Comparison of ENCODE assay signal across 13 cellular contexts in the genomic region with DNA sequence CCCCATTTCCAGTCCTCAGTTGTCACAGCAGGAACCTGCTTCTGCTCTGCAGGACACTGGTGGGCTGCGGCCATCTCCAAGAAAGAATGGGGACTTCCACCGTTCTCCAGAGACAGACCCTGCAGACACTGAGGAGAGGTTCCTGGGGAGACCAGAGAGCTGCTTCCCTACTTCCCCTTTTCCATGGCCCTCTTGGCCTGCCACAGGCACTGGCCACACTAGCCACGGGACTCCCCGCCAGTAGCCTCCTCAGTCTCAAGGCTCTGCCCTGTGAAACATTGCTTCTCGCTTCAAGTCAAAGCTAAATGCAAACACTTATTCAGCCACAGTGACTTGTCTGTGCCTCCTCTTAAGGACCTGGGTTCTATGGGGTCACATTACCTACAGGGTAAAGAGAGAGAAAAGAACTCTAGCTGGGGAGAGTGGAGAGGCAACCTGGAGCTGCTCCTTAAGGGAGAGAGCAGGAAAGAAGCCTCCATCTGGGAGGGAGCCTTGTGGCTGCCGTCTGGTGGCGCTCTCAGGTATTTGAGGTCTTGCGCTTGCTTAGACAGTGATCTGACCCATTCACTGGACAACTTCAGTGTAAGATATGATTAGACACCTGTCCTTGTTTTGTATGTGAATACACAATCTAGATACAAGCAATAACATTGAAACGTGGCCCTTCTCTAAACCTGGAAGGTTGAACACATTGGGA. TPM values are rescaled to one million over a fixed set of nuclear protein-coding genes. Genes with fewer than 3 reads are reported as not detected.
DNase-seq lines count a peak whose midpoint lies in the region; ATAC-seq, FAIRE-seq and TF ChIP-seq lines count a peak whose summit lies in the region.
"Had no signal": no experiment of that assay in that cellular context is flagged by ENCODE, and none has a peak within 500 bp of the region (broad histone marks: within the 10 kb centered on the region; RNA-seq: fewer than 3 reads in every experiment).

No MANE protein-coding gene starts in this region.

- peak; percentile 80 for ATAC-seq in HG02798 (IDR thresholded peaks at IDR 0.05; ENCODE audit: poor library complexity, unreplicated experiment)
- ATAC-seq: T-helper 17 cell had no signal

- no peak for TF ChIP-seq CTCF in GM20000 (IDR thresholded peaks at IDR 0.05; ENCODE audit: extremely low read depth, missing control alignments)

- DNase-seq in COLO829 (ENCODE audit: low spot score) (peak; percentile 90), SK-MEL-5 (ENCODE audit: low read depth, low spot score) (peak; percentile 31), inferior parietal cortex (ENCODE audit: extremely low spot score) (peak; percentile 69), urothelium cell line (ENCODE audit: low spot score) (no peak), dedifferentiated amniotic fluid mesenchymal stem cell (ENCODE audit: extremely low spot score) (no peak), GM20000 (ENCODE audit: low spot score) (no peak)
- DNase-seq in stimulated activated CD4-positive, alpha-beta T cell treated with anti-CD3 and anti-CD28 coated beads, Interleukin-12 subunit alpha, Interleukin-12 subunit beta, amount 100 ng/mL, for 4 hours, result no peak
- DNase-seq: activated naive CD8-positive, alpha-beta T cell treated with anti-CD3 and anti-CD28 coated beads for 36 hours; GDM1 had no signal

- in situ Hi-C loops in SK-MEL-5 (cut with HindIII; ENCODE audit: low pct_unique_long_range_greater_than_20kb, low sequenced_read_pairs), result no loop called here

- no peak for FAIRE-seq in urothelium cell line (lab: Jason Lieb, UNC)

RNA-seq across cellular contexts. Expression of gene SLAMF8, which starts 5.4 kb away (rescaled TPM):
- not detected in 2 replicates for total RNA-seq in SK-MEL-5 (2014; rRNA removed; shearing (Covaris generic))
- polyA plus RNA-seq in SK-MEL-5 (2015; cell fraction: cytosol; rRNA removed), result 0.13 TPM in 1 of 2 replicates, not detected in the other
- not detected in 2 replicates for polyA plus RNA-seq in SK-MEL-5 (2015; cell fraction: nucleus; rRNA removed)
- total RNA-seq: fibroblast of lung had no signal
- polyA plus RNA-seq: fibroblast of lung had no signal

RNA-seq across cellular contexts. Expression of gene FCRL6, which starts 19.2 kb away (rescaled TPM):
- total RNA-seq in SK-MEL-5 (2014; rRNA removed; shearing (Covaris generic)), result not detected in 2 replicates
- not detected in 2 replicates for polyA plus RNA-seq in SK-MEL-5 (2015; cell fraction: cytosol; rRNA removed)
- polyA plus RNA-seq in SK-MEL-5 (2015; cell fraction: nucleus; rRNA removed), result 1.0 TPM in 1 of 2 replicates, not detected in the other
- total RNA-seq: activated naive CD8-positive, alpha-beta T cell treated with anti-CD3 and anti-CD28 coated beads for 36 hours; fibroblast of lung had no signal
- polyA plus RNA-seq: fibroblast of lung had no signal

RNA-seq across cellular contexts. Expression of gene DUSP23, which starts 40.6 kb away (rescaled TPM):
- 59.0 and 78.8 TPM in 2 replicates for total RNA-seq in SK-MEL-5 (2014; rRNA removed; shearing (Covaris generic))
- 66.6 and 72.8 TPM in 2 replicates for polyA plus RNA-seq in SK-MEL-5 (2015; cell fraction: cytosol; rRNA removed)
- 2.2 and 23.1 TPM in 2 replicates for polyA plus RNA-seq in SK-MEL-5 (2015; cell fraction: nucleus; rRNA removed)

RNA-seq across cellular contexts. Expression of gene VSIG8, which starts 41.1 kb away (rescaled TPM):
- total RNA-seq in SK-MEL-5 (2014; rRNA removed; shearing (Covaris generic)), result not detected in 2 replicates
- not detected in 2 replicates for polyA plus RNA-seq in SK-MEL-5 (2015; cell fraction: cytosol; rRNA removed)
- not detected in 2 replicates for polyA plus RNA-seq in SK-MEL-5 (2015; cell fraction: nucleus; rRNA removed)
- total RNA-seq: activated naive CD8-positive, alpha-beta T cell treated with anti-CD3 and anti-CD28 coated beads for 36 hours; mucosa of gallbladder; T-helper 17 cell had no signal
- polyA plus RNA-seq: fibroblast of lung had no signal

Comparison
In these comparisons a context has a peak if more than half of its experiments do, and no peak if none do; other contexts are left out.
1. DNase-seq: peak in COLO829 (single experiment), SK-MEL-5 (single experiment) and inferior parietal cortex (single experiment); none in urothelium cell line (single experiment), dedifferentiated amniotic fluid mesenchymal stem cell (single experiment), stimulated activated CD4-positive, alpha-beta T cell treated with anti-CD3 and anti-CD28 coated beads, Interleukin-12 subunit alpha, Interleukin-12 subunit beta, amount 100 ng/mL, for 4 hours (single experiment) and GM20000 (single experiment).